Comparison of ENCODE assay signal across 1 cellular context in the genomic region with DNA sequence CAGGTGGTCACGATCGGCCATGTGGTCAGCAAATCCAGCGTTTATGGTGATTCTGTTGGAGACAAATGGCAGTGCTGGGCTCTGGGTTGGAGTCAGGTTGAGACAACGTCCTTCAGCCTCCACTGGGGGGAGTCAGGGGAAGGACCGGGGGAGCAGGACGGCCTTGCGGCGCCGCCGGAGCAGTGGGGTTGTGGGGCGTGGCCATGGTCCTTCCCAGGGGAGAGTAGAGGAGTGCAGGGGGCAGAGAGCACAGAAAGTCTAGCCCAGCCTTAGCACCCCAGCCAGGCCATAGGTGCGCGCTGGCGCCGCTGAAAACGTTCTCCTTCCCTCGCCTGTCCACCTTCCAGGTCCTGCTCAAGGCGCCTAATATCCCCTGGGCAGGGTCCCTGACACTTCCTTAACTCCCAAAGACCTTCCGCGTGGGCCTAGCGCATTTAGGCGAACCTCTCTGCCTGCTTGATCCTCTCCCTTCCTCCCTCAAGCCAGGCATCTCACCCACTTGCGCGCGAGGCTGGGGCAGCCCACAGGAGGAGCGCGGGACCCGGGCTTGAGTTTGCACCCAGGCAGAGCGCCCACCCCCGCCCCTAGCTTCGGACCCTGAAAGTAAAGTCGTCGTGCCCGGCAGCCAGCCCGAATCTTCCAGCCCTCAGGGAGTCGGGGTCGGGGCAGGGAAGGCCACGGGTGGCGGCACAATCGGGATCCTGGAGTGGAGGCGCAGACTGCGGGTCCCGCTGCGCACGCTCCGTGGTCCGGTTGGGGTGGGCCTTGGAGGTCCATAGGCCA.
TF ChIP-seq lines count a peak whose summit lies in the region.

No MANE protein-coding gene starts in this region.

TF ChIP-seq in GM23338, 12 proteins besides CTCF, POLR2A, EP300 and RAD21 (continued from another document):
- TF ChIP-seq, protein P1, sequence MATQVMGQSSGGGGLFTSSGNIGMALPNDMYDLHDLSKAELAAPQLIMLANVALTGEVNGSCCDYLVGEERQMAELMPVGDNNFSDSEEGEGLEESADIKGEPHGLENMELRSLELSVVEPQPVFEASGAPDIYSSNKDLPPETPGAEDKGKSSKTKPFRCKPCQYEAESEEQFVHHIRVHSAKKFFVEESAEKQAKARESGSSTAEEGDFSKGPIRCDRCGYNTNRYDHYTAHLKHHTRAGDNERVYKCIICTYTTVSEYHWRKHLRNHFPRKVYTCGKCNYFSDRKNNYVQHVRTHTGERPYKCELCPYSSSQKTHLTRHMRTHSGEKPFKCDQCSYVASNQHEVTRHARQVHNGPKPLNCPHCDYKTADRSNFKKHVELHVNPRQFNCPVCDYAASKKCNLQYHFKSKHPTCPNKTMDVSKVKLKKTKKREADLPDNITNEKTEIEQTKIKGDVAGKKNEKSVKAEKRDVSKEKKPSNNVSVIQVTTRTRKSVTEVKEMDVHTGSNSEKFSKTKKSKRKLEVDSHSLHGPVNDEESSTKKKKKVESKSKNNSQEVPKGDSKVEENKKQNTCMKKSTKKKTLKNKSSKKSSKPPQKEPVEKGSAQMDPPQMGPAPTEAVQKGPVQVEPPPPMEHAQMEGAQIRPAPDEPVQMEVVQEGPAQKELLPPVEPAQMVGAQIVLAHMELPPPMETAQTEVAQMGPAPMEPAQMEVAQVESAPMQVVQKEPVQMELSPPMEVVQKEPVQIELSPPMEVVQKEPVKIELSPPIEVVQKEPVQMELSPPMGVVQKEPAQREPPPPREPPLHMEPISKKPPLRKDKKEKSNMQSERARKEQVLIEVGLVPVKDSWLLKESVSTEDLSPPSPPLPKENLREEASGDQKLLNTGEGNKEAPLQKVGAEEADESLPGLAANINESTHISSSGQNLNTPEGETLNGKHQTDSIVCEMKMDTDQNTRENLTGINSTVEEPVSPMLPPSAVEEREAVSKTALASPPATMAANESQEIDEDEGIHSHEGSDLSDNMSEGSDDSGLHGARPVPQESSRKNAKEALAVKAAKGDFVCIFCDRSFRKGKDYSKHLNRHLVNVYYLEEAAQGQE (IDR thresholded peaks at IDR 0.05; ENCODE audit: unreplicated experiment) = no peak
- TF ChIP-seq STAT1 (IDR thresholded peaks at IDR 0.05; ENCODE audit: unreplicated experiment) = no peak
